In the genomic region with DNA sequence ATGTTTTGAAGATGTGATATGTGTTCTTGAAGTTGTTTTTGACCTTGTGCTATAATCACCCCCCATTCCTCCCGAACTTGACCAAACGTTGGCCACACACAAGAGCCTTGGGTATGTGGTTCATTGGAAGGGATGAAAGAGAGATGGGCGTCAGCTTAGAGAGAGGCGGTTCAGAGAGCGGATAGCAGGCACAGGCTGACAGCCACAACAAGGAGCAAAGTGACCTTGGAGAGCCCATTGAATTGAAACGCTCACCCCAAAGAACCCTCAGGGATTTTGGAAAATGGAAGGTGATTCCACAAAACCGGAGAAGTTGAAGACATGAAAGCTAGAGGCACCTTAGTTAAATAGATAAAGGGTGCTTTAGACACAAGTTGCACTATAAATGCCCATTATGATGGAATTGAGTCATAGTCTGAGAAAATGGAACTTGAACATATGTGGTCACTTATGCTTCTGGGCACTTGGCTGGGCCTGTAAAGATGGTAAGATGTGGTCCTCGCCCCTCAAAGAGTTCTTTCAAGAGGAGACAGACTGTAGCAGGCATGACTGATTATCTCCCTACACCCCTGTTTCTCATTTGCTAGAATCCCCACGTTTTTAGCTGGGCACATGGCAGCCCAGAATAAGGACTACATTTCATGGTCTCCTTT, we compare ENCODE assay signal across 2 cellular contexts.
TF ChIP-seq lines count a peak whose summit lies in the region.

No MANE protein-coding gene starts in this region.

TF ChIP-seq in SK-N-SH, 30 proteins besides CTCF, POLR2A, EP300 and RAD21:
- TF ChIP-seq, protein P1, sequence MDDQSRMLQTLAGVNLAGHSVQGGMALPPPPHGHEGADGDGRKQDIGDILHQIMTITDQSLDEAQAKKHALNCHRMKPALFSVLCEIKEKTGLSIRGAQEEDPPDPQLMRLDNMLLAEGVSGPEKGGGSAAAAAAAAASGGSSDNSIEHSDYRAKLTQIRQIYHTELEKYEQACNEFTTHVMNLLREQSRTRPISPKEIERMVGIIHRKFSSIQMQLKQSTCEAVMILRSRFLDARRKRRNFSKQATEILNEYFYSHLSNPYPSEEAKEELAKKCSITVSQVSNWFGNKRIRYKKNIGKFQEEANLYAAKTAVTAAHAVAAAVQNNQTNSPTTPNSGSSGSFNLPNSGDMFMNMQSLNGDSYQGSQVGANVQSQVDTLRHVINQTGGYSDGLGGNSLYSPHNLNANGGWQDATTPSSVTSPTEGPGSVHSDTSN (IDR thresholded peaks at IDR 0.05) = no peak
- TF ChIP-seq TCF12 (IDR thresholded peaks at IDR 0.05) (no peak), GABPA (IDR thresholded peaks at IDR 0.05; ENCODE audit: low read depth) (no peak), GATA2 (CRISPR knock-in tag; IDR thresholded peaks at IDR 0.05) (no peak), CHD2 (IDR thresholded peaks at IDR 0.05; ENCODE audit: low read length, partially characterized antibody) (no peak), MXI1 (IDR thresholded peaks at IDR 0.05; ENCODE audit: low read depth, low read length) (no peak), SIN3A (IDR thresholded peaks at IDR 0.05; ENCODE audit: borderline replicate concordance, low read depth, low read length) (no peak), TEAD4 (IDR thresholded peaks at IDR 0.05; ENCODE audit: borderline replicate concordance, insufficient read depth) (no peak), FOXJ3 (CRISPR knock-in tag; IDR thresholded peaks at IDR 0.05) (no peak), FOSL2 (IDR thresholded peaks at IDR 0.05; ENCODE audit: borderline replicate concordance, low read depth) (no peak), TAF1 (IDR thresholded peaks at IDR 0.05; ENCODE audit: borderline replicate concordance, low read depth, low read length) (no peak), YY1 (IDR thresholded peaks at IDR 0.05; ENCODE audit: low read depth) (no peak)
- TF ChIP-seq, protein P2, sequence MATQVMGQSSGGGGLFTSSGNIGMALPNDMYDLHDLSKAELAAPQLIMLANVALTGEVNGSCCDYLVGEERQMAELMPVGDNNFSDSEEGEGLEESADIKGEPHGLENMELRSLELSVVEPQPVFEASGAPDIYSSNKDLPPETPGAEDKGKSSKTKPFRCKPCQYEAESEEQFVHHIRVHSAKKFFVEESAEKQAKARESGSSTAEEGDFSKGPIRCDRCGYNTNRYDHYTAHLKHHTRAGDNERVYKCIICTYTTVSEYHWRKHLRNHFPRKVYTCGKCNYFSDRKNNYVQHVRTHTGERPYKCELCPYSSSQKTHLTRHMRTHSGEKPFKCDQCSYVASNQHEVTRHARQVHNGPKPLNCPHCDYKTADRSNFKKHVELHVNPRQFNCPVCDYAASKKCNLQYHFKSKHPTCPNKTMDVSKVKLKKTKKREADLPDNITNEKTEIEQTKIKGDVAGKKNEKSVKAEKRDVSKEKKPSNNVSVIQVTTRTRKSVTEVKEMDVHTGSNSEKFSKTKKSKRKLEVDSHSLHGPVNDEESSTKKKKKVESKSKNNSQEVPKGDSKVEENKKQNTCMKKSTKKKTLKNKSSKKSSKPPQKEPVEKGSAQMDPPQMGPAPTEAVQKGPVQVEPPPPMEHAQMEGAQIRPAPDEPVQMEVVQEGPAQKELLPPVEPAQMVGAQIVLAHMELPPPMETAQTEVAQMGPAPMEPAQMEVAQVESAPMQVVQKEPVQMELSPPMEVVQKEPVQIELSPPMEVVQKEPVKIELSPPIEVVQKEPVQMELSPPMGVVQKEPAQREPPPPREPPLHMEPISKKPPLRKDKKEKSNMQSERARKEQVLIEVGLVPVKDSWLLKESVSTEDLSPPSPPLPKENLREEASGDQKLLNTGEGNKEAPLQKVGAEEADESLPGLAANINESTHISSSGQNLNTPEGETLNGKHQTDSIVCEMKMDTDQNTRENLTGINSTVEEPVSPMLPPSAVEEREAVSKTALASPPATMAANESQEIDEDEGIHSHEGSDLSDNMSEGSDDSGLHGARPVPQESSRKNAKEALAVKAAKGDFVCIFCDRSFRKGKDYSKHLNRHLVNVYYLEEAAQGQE (IDR thresholded peaks at IDR 0.05; ENCODE audit: low read depth, low read length) = no peak
- TF ChIP-seq, protein P3, sequence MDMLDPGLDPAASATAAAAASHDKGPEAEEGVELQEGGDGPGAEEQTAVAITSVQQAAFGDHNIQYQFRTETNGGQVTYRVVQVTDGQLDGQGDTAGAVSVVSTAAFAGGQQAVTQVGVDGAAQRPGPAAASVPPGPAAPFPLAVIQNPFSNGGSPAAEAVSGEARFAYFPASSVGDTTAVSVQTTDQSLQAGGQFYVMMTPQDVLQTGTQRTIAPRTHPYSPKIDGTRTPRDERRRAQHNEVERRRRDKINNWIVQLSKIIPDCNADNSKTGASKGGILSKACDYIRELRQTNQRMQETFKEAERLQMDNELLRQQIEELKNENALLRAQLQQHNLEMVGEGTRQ (IDR thresholded peaks at IDR 0.05; ENCODE audit: borderline replicate concordance, low read depth, low read length) = no peak
TF ChIP-seq in SK-N-SH: peak in this region for 0.

TF ChIP-seq in SK-N-SH treated with all-trans-retinoic acid at 6 μM for 48 hours, 23 proteins besides CTCF, POLR2A, EP300 and RAD21 (continued from another document):
- TF ChIP-seq TCF4 (CRISPR knock-in tag; IDR thresholded peaks at IDR 0.05; ENCODE audit: borderline replicate concordance) = no peak
- TF ChIP-seq, protein P4, sequence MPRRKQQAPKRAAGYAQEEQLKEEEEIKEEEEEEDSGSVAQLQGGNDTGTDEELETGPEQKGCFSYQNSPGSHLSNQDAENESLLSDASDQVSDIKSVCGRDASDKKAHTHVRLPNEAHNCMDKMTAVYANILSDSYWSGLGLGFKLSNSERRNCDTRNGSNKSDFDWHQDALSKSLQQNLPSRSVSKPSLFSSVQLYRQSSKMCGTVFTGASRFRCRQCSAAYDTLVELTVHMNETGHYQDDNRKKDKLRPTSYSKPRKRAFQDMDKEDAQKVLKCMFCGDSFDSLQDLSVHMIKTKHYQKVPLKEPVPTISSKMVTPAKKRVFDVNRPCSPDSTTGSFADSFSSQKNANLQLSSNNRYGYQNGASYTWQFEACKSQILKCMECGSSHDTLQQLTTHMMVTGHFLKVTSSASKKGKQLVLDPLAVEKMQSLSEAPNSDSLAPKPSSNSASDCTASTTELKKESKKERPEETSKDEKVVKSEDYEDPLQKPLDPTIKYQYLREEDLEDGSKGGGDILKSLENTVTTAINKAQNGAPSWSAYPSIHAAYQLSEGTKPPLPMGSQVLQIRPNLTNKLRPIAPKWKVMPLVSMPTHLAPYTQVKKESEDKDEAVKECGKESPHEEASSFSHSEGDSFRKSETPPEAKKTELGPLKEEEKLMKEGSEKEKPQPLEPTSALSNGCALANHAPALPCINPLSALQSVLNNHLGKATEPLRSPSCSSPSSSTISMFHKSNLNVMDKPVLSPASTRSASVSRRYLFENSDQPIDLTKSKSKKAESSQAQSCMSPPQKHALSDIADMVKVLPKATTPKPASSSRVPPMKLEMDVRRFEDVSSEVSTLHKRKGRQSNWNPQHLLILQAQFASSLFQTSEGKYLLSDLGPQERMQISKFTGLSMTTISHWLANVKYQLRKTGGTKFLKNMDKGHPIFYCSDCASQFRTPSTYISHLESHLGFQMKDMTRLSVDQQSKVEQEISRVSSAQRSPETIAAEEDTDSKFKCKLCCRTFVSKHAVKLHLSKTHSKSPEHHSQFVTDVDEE (CRISPR knock-in tag; IDR thresholded peaks at IDR 0.05) = no peak
- TF ChIP-seq, protein P5, sequence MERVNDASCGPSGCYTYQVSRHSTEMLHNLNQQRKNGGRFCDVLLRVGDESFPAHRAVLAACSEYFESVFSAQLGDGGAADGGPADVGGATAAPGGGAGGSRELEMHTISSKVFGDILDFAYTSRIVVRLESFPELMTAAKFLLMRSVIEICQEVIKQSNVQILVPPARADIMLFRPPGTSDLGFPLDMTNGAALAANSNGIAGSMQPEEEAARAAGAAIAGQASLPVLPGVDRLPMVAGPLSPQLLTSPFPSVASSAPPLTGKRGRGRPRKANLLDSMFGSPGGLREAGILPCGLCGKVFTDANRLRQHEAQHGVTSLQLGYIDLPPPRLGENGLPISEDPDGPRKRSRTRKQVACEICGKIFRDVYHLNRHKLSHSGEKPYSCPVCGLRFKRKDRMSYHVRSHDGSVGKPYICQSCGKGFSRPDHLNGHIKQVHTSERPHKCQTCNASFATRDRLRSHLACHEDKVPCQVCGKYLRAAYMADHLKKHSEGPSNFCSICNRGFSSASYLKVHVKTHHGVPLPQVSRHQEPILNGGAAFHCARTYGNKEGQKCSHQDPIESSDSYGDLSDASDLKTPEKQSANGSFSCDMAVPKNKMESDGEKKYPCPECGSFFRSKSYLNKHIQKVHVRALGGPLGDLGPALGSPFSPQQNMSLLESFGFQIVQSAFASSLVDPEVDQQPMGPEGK (CRISPR knock-in tag; IDR thresholded peaks at IDR 0.05; ENCODE audit: borderline replicate concordance) = no peak
TF ChIP-seq in SK-N-SH treated with all-trans-retinoic acid at 6 μM for 48 hours: peak in this region for 0.
